1 cellular context compared by ENCODE assay signal in genomic region chr18:3245853-3246635, GRCh38.
A peak's percentile ranks its signal among the peaks of the same experiment; 100 is the strongest.
TF ChIP-seq lines count a peak whose summit lies in the region.

No MANE protein-coding gene starts in this region.

TF ChIP-seq in K562, 482 proteins besides CTCF, POLR2A, EP300 and RAD21 (continued from another document and continues in another):
- TF ChIP-seq E2F6 (IDR thresholded peaks at IDR 0.05; ENCODE audit: borderline replicate concordance in 1 of 2, extremely low read depth in 1 of 2, insufficient read depth in 1 of 2, insufficient read length in 1 of 2, low read depth in 1 of 2, low read length in 1 of 2, poor library complexity in 1 of 2, severe bottlenecking in 1 of 2) (peak in 1 of 2 experiments; percentile 29), ZFPM2 (CRISPR knock-in tag; IDR thresholded peaks at IDR 0.05) (no peak), HDGF (IDR thresholded peaks at IDR 0.05) (0 out of 2 replicates have a peak, but pooled peaks have one; percentile 65), ID3 (CRISPR knock-in tag; IDR thresholded peaks at IDR 0.05) (no peak), ID3 (tag; IDR thresholded peaks at IDR 0.05) (no peak; the same call in 1 of the 2 replicates), ETS2 (tag; IDR thresholded peaks at IDR 0.05; ENCODE audit: borderline replicate concordance, poor library complexity, severe bottlenecking) (no peak), TRIM28 (IDR thresholded peaks at IDR 0.05) (no peak), SIN3B (IDR thresholded peaks at IDR 0.05; ENCODE audit: low read depth) (no peak), CREBBP (IDR thresholded peaks at IDR 0.05; ENCODE audit: low read depth, low read length) (no peak), ZSCAN29 (IDR thresholded peaks at IDR 0.05) (peak; percentile 91), MLX (CRISPR knock-in tag; conservative IDR thresholded peaks at IDR 0.05) (no peak), ETS1 (conservative IDR thresholded peaks at IDR 0.05; ENCODE audit: control insufficient read depth, low read depth, low read length) (no peak), MEF2D (tag; conservative IDR thresholded peaks at IDR 0.05; ENCODE audit: low read depth) (0 out of 2 replicates have a peak, but pooled peaks have one; percentile 1), PTRF (tag; IDR thresholded peaks at IDR 0.05) (no peak), COPS2 (conservative IDR thresholded peaks at IDR 0.05) (no peak), ZNF124 (CRISPR knock-in tag; IDR thresholded peaks at IDR 0.05) (no peak), ZMIZ1 (IDR thresholded peaks at IDR 0.05; ENCODE audit: low read depth in 2 of 2, low read length in 2 of 2) (peak; percentile 61 to 74; a peak in 3 of 4 replicates), AFF1 (IDR thresholded peaks at IDR 0.05; ENCODE audit: low read depth in 1 of 2, partially characterized antibody in 2 of 2) (no peak), ZNF274 (IDR thresholded peaks at IDR 0.05; ENCODE audit: borderline replicate concordance, low read depth, low read length) (no peak), ZNF785 (CRISPR knock-in tag; IDR thresholded peaks at IDR 0.05) (no peak), ZNF436 (CRISPR knock-in tag; IDR thresholded peaks at IDR 0.05) (0 out of 2 replicates have a peak, but pooled peaks have one; percentile 5), ZEB2 (IDR thresholded peaks at IDR 0.05) (peak; percentile 26; the same call in 1 of the 2 replicates), RUNX1 (IDR thresholded peaks at IDR 0.05; ENCODE audit: low read depth) (no peak; the same call in 1 of the 2 replicates), SNIP1 (IDR thresholded peaks at IDR 0.05; ENCODE audit: low read depth) (no peak), LCOR (CRISPR knock-in tag; IDR thresholded peaks at IDR 0.05) (no peak; the same call in 1 of the 2 replicates), PYGO2 (tag; IDR thresholded peaks at IDR 0.05) (no peak), HNRNPLL (IDR thresholded peaks at IDR 0.05; ENCODE audit: low read depth, low read length, poor library complexity, severe bottlenecking) (peak; percentile 95), ZBED1 (IDR thresholded peaks at IDR 0.05) (no peak), TGIF2 (CRISPR knock-in tag; IDR thresholded peaks at IDR 0.05) (no peak), TEAD1 (CRISPR knock-in tag; IDR thresholded peaks at IDR 0.05) (peak in 1 of 2 experiments; percentile 75; a peak in 1 of 4 replicates), HEY1 (CRISPR knock-in tag; IDR thresholded peaks at IDR 0.05; ENCODE audit: borderline replicate concordance) (no peak), NCOA2 (IDR thresholded peaks at IDR 0.05; ENCODE audit: partially characterized antibody in 2 of 2) (no peak), HMBOX1 (IDR thresholded peaks at IDR 0.05) (no peak; the same call in 1 of the 2 replicates), ESRRA (IDR thresholded peaks at IDR 0.05; ENCODE audit: borderline replicate concordance, low read depth) (peak; percentile 81), ZNF507 (tag; conservative IDR thresholded peaks at IDR 0.05) (no peak), ZNF699 (CRISPR knock-in tag; IDR thresholded peaks at IDR 0.05; ENCODE audit: insufficient replicate concordance) (no peak), GTF2B (IDR thresholded peaks at IDR 0.05; ENCODE audit: extremely low read depth, insufficient read length) (no peak), SPI1 (IDR thresholded peaks at IDR 0.05; ENCODE audit: borderline replicate concordance, low read depth, low read length) (no peak), SMAD2 (IDR thresholded peaks at IDR 0.05; ENCODE audit: low read depth, low read length) (no peak), CREM (IDR thresholded peaks at IDR 0.05; ENCODE audit: low read depth) (peak; percentile 62), MAX (CRISPR knock-in tag; IDR thresholded peaks at IDR 0.05) (no peak), HIVEP1 (CRISPR knock-in tag; IDR thresholded peaks at IDR 0.05) (0 out of 2 replicates have a peak, but pooled peaks have one; percentile 25), HDAC1 (IDR thresholded peaks at IDR 0.05) (0 out of 4 replicates have a peak, but pooled peaks of 1 of the 2 experiments have one; percentile 51), ELF2 (CRISPR knock-in tag; IDR thresholded peaks at IDR 0.05) (no peak), TSHZ1 (CRISPR knock-in tag; IDR thresholded peaks at IDR 0.05) (no peak), DNMT1 (IDR thresholded peaks at IDR 0.05) (no peak), ZBTB1 (CRISPR knock-in tag; IDR thresholded peaks at IDR 0.05; ENCODE audit: borderline replicate concordance, low read depth) (0 out of 2 replicates have a peak, but pooled peaks have one; percentile 47), POLR2AphosphoS5 (IDR thresholded peaks at IDR 0.05; ENCODE audit: control insufficient read depth, insufficient read depth, low read depth, low read length) (0 out of 2 replicates have a peak, but pooled peaks have one; percentile 22), ZZZ3 (IDR thresholded peaks at IDR 0.05) (no peak), ZNF77 (CRISPR knock-in tag; IDR thresholded peaks at IDR 0.05) (no peak), HDAC8 (tag; IDR thresholded peaks at IDR 0.05) (no peak), RAD51 (IDR thresholded peaks at IDR 0.05; ENCODE audit: borderline replicate concordance, low read depth) (no peak)
